4 cellular contexts compared by ENCODE assay signal in the genomic region with DNA sequence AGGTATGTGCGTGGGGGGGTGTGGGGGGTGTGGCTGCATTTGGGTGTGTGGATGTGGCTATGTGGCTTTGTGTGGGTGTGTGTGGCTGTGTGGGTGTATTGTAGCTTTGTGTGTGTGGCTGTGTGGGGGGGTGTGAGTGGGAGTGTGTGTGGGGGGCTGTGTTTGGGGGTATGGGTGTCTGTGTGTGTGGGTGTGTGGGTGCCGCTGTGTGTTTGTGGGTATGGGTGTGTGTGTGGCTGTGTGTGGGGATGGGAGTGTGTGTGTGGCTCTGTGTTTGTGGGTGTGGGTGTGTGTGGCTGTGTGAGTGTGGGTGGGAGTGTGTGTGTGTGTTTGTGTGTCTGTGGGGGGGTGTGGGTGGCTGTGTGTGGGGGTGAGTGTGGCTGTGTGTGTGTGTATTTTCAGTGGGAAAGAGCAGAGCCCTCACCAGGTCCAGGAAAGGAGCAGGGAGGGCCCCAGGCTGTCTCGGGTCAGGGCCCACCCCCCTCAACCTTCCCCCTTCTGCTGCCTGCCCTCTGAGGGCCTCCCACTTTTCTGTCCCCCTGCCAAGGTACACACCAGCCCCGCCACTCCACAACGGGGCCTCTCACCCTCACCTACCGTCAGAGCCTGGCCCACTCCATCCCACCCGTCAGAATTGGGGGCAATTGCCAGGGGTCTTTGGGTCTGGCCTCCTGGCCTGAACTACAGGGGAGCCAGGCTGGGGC.
TF ChIP-seq lines count a peak whose summit lies in the region.

No MANE protein-coding gene starts in this region.

TF ChIP-seq in SK-N-SH, 30 proteins besides CTCF, POLR2A, EP300 and RAD21:
- TF ChIP-seq JUND (IDR thresholded peaks at IDR 0.05) (no peak), SIN3A (IDR thresholded peaks at IDR 0.05; ENCODE audit: borderline replicate concordance, low read depth, low read length) (no peak), NRF1 (IDR thresholded peaks at IDR 0.05; ENCODE audit: low read depth, low read length) (no peak), POLR2AphosphoS5 (IDR thresholded peaks at IDR 0.05; ENCODE audit: low read depth, low read length) (no peak), RFX5 (IDR thresholded peaks at IDR 0.05; ENCODE audit: low read length) (no peak), TEAD4 (IDR thresholded peaks at IDR 0.05; ENCODE audit: borderline replicate concordance, insufficient read depth) (no peak), RCOR1 (IDR thresholded peaks at IDR 0.05; ENCODE audit: low read length) (no peak), ELF1 (IDR thresholded peaks at IDR 0.05) (no peak)
- TF ChIP-seq, protein P1, sequence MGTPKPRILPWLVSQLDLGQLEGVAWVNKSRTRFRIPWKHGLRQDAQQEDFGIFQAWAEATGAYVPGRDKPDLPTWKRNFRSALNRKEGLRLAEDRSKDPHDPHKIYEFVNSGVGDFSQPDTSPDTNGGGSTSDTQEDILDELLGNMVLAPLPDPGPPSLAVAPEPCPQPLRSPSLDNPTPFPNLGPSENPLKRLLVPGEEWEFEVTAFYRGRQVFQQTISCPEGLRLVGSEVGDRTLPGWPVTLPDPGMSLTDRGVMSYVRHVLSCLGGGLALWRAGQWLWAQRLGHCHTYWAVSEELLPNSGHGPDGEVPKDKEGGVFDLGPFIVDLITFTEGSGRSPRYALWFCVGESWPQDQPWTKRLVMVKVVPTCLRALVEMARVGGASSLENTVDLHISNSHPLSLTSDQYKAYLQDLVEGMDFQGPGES (IDR thresholded peaks at IDR 0.05; ENCODE audit: low read depth, low read length) = no peak

TF ChIP-seq in SK-N-SH treated with all-trans-retinoic acid at 6 μM for 48 hours, 23 proteins besides CTCF, POLR2A, EP300 and RAD21:
- no peak for TF ChIP-seq BACH2 (CRISPR knock-in tag; IDR thresholded peaks at IDR 0.05; ENCODE audit: borderline replicate concordance)
- TF ChIP-seq, protein P2, sequence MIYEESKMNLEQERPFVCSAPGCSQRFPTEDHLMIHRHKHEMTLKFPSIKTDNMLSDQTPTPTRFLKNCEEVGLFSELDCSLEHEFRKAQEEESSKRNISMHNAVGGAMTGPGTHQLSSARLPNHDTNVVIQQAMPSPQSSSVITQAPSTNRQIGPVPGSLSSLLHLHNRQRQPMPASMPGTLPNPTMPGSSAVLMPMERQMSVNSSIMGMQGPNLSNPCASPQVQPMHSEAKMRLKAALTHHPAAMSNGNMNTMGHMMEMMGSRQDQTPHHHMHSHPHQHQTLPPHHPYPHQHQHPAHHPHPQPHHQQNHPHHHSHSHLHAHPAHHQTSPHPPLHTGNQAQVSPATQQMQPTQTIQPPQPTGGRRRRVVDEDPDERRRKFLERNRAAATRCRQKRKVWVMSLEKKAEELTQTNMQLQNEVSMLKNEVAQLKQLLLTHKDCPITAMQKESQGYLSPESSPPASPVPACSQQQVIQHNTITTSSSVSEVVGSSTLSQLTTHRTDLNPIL (CRISPR knock-in tag; IDR thresholded peaks at IDR 0.05; ENCODE audit: low read depth) = no peak
- TF ChIP-seq PPARA (CRISPR knock-in tag; IDR thresholded peaks at IDR 0.05; ENCODE audit: borderline replicate concordance) = no peak
- TF ChIP-seq, protein P3, sequence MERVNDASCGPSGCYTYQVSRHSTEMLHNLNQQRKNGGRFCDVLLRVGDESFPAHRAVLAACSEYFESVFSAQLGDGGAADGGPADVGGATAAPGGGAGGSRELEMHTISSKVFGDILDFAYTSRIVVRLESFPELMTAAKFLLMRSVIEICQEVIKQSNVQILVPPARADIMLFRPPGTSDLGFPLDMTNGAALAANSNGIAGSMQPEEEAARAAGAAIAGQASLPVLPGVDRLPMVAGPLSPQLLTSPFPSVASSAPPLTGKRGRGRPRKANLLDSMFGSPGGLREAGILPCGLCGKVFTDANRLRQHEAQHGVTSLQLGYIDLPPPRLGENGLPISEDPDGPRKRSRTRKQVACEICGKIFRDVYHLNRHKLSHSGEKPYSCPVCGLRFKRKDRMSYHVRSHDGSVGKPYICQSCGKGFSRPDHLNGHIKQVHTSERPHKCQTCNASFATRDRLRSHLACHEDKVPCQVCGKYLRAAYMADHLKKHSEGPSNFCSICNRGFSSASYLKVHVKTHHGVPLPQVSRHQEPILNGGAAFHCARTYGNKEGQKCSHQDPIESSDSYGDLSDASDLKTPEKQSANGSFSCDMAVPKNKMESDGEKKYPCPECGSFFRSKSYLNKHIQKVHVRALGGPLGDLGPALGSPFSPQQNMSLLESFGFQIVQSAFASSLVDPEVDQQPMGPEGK (CRISPR knock-in tag; IDR thresholded peaks at IDR 0.05; ENCODE audit: borderline replicate concordance) = no peak
- TF ChIP-seq ZNF565 (CRISPR knock-in tag; conservative IDR thresholded peaks at IDR 0.05; ENCODE audit: low read depth) = no peak
- TF ChIP-seq ZNF70 (CRISPR knock-in tag; IDR thresholded peaks at IDR 0.05) = no peak
- no peak for TF ChIP-seq ZFP30 (CRISPR knock-in tag; IDR thresholded peaks at IDR 0.05)
- TF ChIP-seq OSR1 (CRISPR knock-in tag; IDR thresholded peaks at IDR 0.05) = no peak
- no peak for TF ChIP-seq CSDC2 (CRISPR knock-in tag; IDR thresholded peaks at IDR 0.05)
- no peak for TF ChIP-seq ZFP3 (CRISPR knock-in tag; IDR thresholded peaks at IDR 0.05)
- no peak for TF ChIP-seq TCF4 (CRISPR knock-in tag; IDR thresholded peaks at IDR 0.05; ENCODE audit: borderline replicate concordance)

TF ChIP-seq in HEK293, 187 proteins besides CTCF, POLR2A, EP300 and RAD21 (continues in another document):
- TF ChIP-seq ZBTB17 (tag by site-specific recombination; IDR thresholded peaks at IDR 0.05) (0 out of 2 replicates have a peak, but pooled peaks have one; percentile 28), GLIS2 (tag by site-specific recombination; IDR thresholded peaks at IDR 0.05) (peak; percentile 52), ZNF555 (tag by site-specific recombination; conservative IDR thresholded peaks at IDR 0.05) (no peak), ZNF292 (tag by site-specific recombination; IDR thresholded peaks at IDR 0.05; ENCODE audit: borderline replicate concordance, low read depth) (no peak), EGR2 (tag by site-specific recombination; IDR thresholded peaks at IDR 0.05; ENCODE audit: low read depth) (peak; percentile 99), ZNF791 (tag by site-specific recombination; IDR thresholded peaks at IDR 0.05) (peak; percentile 39; the same call in 1 of the 2 replicates), ZNF473 (tag by site-specific recombination; IDR thresholded peaks at IDR 0.05) (no peak), ZNF266 (tag by site-specific recombination; IDR thresholded peaks at IDR 0.05; ENCODE audit: low read depth) (0 out of 2 replicates have a peak, but pooled peaks have one; percentile 37), ZBTB48 (tag by site-specific recombination; IDR thresholded peaks at IDR 0.05) (peak; percentile 31; the same call in 1 of the 2 replicates)
- TF ChIP-seq, protein P4, sequence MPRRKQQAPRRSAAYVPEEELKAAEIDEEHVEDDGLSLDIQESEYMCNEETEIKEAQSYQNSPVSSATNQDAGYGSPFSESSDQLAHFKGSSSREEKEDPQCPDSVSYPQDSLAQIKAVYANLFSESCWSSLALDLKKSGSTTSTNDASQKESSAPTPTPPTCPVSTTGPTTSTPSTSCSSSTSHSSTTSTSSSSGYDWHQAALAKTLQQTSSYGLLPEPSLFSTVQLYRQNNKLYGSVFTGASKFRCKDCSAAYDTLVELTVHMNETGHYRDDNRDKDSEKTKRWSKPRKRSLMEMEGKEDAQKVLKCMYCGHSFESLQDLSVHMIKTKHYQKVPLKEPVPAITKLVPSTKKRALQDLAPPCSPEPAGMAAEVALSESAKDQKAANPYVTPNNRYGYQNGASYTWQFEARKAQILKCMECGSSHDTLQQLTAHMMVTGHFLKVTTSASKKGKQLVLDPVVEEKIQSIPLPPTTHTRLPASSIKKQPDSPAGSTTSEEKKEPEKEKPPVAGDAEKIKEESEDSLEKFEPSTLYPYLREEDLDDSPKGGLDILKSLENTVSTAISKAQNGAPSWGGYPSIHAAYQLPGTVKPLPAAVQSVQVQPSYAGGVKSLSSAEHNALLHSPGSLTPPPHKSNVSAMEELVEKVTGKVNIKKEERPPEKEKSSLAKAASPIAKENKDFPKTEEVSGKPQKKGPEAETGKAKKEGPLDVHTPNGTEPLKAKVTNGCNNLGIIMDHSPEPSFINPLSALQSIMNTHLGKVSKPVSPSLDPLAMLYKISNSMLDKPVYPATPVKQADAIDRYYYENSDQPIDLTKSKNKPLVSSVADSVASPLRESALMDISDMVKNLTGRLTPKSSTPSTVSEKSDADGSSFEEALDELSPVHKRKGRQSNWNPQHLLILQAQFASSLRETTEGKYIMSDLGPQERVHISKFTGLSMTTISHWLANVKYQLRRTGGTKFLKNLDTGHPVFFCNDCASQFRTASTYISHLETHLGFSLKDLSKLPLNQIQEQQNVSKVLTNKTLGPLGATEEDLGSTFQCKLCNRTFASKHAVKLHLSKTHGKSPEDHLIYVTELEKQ (tag by site-specific recombination; IDR thresholded peaks at IDR 0.05; ENCODE audit: borderline replicate concordance) = no peak
- TF ChIP-seq, protein P5, sequence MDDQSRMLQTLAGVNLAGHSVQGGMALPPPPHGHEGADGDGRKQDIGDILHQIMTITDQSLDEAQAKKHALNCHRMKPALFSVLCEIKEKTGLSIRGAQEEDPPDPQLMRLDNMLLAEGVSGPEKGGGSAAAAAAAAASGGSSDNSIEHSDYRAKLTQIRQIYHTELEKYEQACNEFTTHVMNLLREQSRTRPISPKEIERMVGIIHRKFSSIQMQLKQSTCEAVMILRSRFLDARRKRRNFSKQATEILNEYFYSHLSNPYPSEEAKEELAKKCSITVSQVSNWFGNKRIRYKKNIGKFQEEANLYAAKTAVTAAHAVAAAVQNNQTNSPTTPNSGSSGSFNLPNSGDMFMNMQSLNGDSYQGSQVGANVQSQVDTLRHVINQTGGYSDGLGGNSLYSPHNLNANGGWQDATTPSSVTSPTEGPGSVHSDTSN (CRISPR knock-in tag; IDR thresholded peaks at IDR 0.05) = no peak
- TF ChIP-seq, protein P6, sequence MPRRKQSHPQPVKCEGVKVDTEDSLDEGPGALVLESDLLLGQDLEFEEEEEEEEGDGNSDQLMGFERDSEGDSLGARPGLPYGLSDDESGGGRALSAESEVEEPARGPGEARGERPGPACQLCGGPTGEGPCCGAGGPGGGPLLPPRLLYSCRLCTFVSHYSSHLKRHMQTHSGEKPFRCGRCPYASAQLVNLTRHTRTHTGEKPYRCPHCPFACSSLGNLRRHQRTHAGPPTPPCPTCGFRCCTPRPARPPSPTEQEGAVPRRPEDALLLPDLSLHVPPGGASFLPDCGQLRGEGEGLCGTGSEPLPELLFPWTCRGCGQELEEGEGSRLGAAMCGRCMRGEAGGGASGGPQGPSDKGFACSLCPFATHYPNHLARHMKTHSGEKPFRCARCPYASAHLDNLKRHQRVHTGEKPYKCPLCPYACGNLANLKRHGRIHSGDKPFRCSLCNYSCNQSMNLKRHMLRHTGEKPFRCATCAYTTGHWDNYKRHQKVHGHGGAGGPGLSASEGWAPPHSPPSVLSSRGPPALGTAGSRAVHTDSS (tag by site-specific recombination; IDR thresholded peaks at IDR 0.05) = no peak

TF ChIP-seq in H1, 55 proteins besides CTCF, POLR2A, EP300 and RAD21 (continues in another document):
- TF ChIP-seq BRCA1 (IDR thresholded peaks at IDR 0.05; ENCODE audit: low read depth, low read length) (no peak), TCF12 (IDR thresholded peaks at IDR 0.05; ENCODE audit: low read depth, low read length) (no peak), ZNF274 (IDR thresholded peaks at IDR 0.05; ENCODE audit: borderline replicate concordance, extremely low read depth, low read length) (no peak)
